In genomic region chr3:149016669-149017541, GRCh38 we compare ENCODE assay signal across 10 cellular contexts. TPM values are rescaled to one million over a fixed set of nuclear protein-coding genes. Genes with fewer than 3 reads are reported as not detected.
DNase-seq lines count a peak whose midpoint lies in the region; FAIRE-seq and TF ChIP-seq lines count a peak whose summit lies in the region.
"Had no signal": no experiment of that assay in that cellular context is flagged by ENCODE, and none has a peak within 500 bp of the region (broad histone marks: within the 10 kb centered on the region; RNA-seq: fewer than 3 reads in every experiment).

No MANE protein-coding gene starts in this region.

- no peak for FAIRE-seq in D721Med (lab: Jason Lieb, UNC)

- DNase-seq in HCEC 1CT (peak; percentile 97), foreskin melanocyte (peak; percentile 73), smooth muscle cell (lab: John Stamatoyannopoulos, UW; ENCODE audit: unreplicated experiment) (no peak), WERI-Rb-1 (no peak), D721Med (ENCODE audit: insufficient read length, low spot score) (no peak), NCI-H526 (lab: John Stamatoyannopoulos, UW) (no peak)
- DNase-seq in activated CD4-positive, alpha-beta memory T cell treated with anti-CD3 and anti-CD28 coated beads for 36 hours: no peak
- DNase-seq in stimulated activated naive CD4-positive, alpha-beta T cell (lab: John Stamatoyannopoulos, UW): no peak
- DNase-seq: NCI-H1436 treated with DMSO at 0.1 percent for 48 hours had no signal

- CTCF ChIA-PET in activated CD4-positive, alpha-beta memory T cell treated with anti-CD3 and anti-CD28 coated beads for 36 hours (lab: Charles Lee): no interaction called here

- H3K9me3 ChIP-seq in smooth muscle cell (replicated peaks; ENCODE audit: low read depth) (no peaks in the 10 kb centered on the region), WERI-Rb-1 (ENCODE audit: severe bottlenecking) (no peaks in the 10 kb centered on the region)

- H3K27ac ChIP-seq in smooth muscle cell (ENCODE audit: low read depth) (peak overlapping the region; percentile 29), WERI-Rb-1 (no peak overlapping the region)
- H3K27ac ChIP-seq: cardiac muscle cell had no signal

- TF ChIP-seq CTCF in smooth muscle cell (IDR thresholded peaks at IDR 0.05; ENCODE audit: borderline replicate concordance, insufficient read depth, poor library complexity, severe bottlenecking): no peak
- no peak for TF ChIP-seq CTCF in WERI-Rb-1 (IDR thresholded peaks at IDR 0.05; ENCODE audit: low read depth, low read length)
- no peak for TF ChIP-seq CTCF in D721Med (IDR thresholded peaks at IDR 0.05; ENCODE audit: insufficient read depth, missing control alignments)

- peaks cover 26% of the 10 kb centered on the region for H3K36me3 Mint-ChIP-seq in activated CD4-positive, alpha-beta memory T cell treated with anti-CD3 and anti-CD28 coated beads for 36 hours

- no peaks in the 10 kb centered on the region for H3K79me2 ChIP-seq in smooth muscle cell (ENCODE audit: low read depth)

- H3K9me3 Mint-ChIP-seq in activated CD4-positive, alpha-beta memory T cell treated with anti-CD3 and anti-CD28 coated beads for 36 hours: no peaks in the 10 kb centered on the region

- intact Hi-C loops in activated CD4-positive, alpha-beta memory T cell treated with anti-CD3 and anti-CD28 coated beads for 36 hours (cut with micrococcal nuclease): no loop called here

- no peak overlapping the region for H3K4me3 Mint-ChIP-seq in activated CD4-positive, alpha-beta memory T cell treated with anti-CD3 and anti-CD28 coated beads for 36 hours

- 82% methylated on average over 9 of the region's 9 CpGs for WGBS in smooth muscle cell (ENCODE audit: low lambda C conversion rate)

- H3K36me3 ChIP-seq in smooth muscle cell (ENCODE audit: low read depth): no peaks in the 10 kb centered on the region
- peaks cover 19% of the 10 kb centered on the region for H3K36me3 ChIP-seq in WERI-Rb-1
- H3K36me3 ChIP-seq: cardiac muscle cell had no signal

- H3K9ac ChIP-seq in smooth muscle cell (ENCODE audit: low read depth): no peak overlapping the region

- H2AFZ ChIP-seq in smooth muscle cell (ENCODE audit: low read depth): no peak overlapping the region

- H3K4me3 ChIP-seq in smooth muscle cell (no peak overlapping the region), WERI-Rb-1 (ENCODE audit: low read depth, low read length) (no peak overlapping the region)
- H3K4me3 ChIP-seq: cardiac muscle cell had no signal

- peak overlapping the region; percentile 29 for H3K27ac Mint-ChIP-seq in activated CD4-positive, alpha-beta memory T cell treated with anti-CD3 and anti-CD28 coated beads for 36 hours

- POLR2A ChIA-PET in activated CD4-positive, alpha-beta memory T cell treated with anti-CD3 and anti-CD28 coated beads for 36 hours (lab: Charles Lee): interaction anchor here (0.6 kb wide), 2 partner anchors 25 to 210 kb away, joined by 3 to 4 read pairs; no protein-coding TSS in a partner anchor

- no peaks in the 10 kb centered on the region for H3K27me3 Mint-ChIP-seq in activated CD4-positive, alpha-beta memory T cell treated with anti-CD3 and anti-CD28 coated beads for 36 hours

- no peak overlapping the region for H3K4me2 ChIP-seq in smooth muscle cell

- no peaks in the 10 kb centered on the region for H3K27me3 ChIP-seq in smooth muscle cell (ENCODE audit: low read depth)
- H3K27me3 ChIP-seq in WERI-Rb-1 (ENCODE audit: insufficient read depth, low read depth, severe bottlenecking): no peaks in the 10 kb centered on the region
- H3K27me3 ChIP-seq: cardiac muscle cell had no signal

- no peaks in the 10 kb centered on the region for H3F3A ChIP-seq in smooth muscle cell (ENCODE audit: low read depth)

- no peaks in the 10 kb centered on the region for H3K4me1 ChIP-seq in smooth muscle cell (ENCODE audit: low read depth)

- peaks cover 30% of the 10 kb centered on the region for H3K4me1 Mint-ChIP-seq in activated CD4-positive, alpha-beta memory T cell treated with anti-CD3 and anti-CD28 coated beads for 36 hours (ENCODE audit: low read depth)

- no peaks in the 10 kb centered on the region for H4K20me1 ChIP-seq in smooth muscle cell (ENCODE audit: low read depth)

RNA-seq across cellular contexts. Expression of gene GYG1, which starts 25.6 kb away (rescaled TPM):
- total RNA-seq in activated CD4-positive, alpha-beta memory T cell treated with anti-CD3 and anti-CD28 coated beads for 36 hours: 10 to 100 TPM; 21.5 to 22.1 TPM
- total RNA-seq in smooth muscle cell: 23.4 and 29.8 TPM in 2 replicates
- polyA plus RNA-seq in smooth muscle cell: 13.6 and 15.8 TPM in 2 replicates

Comparison
In these comparisons a context has a peak if more than half of its experiments do, and no peak if none do; other contexts are left out.
1. DNase-seq: peak in HCEC 1CT (single experiment) and foreskin melanocyte (single experiment); none in activated CD4-positive, alpha-beta memory T cell treated with anti-CD3 and anti-CD28 coated beads for 36 hours (single experiment), smooth muscle cell (single experiment), WERI-Rb-1 (single experiment), D721Med (single experiment), stimulated activated naive CD4-positive, alpha-beta T cell (0 of 6) and NCI-H526 (0 of 2).